Comparison of ENCODE assay signal across 16 cellular contexts in the genomic region with DNA sequence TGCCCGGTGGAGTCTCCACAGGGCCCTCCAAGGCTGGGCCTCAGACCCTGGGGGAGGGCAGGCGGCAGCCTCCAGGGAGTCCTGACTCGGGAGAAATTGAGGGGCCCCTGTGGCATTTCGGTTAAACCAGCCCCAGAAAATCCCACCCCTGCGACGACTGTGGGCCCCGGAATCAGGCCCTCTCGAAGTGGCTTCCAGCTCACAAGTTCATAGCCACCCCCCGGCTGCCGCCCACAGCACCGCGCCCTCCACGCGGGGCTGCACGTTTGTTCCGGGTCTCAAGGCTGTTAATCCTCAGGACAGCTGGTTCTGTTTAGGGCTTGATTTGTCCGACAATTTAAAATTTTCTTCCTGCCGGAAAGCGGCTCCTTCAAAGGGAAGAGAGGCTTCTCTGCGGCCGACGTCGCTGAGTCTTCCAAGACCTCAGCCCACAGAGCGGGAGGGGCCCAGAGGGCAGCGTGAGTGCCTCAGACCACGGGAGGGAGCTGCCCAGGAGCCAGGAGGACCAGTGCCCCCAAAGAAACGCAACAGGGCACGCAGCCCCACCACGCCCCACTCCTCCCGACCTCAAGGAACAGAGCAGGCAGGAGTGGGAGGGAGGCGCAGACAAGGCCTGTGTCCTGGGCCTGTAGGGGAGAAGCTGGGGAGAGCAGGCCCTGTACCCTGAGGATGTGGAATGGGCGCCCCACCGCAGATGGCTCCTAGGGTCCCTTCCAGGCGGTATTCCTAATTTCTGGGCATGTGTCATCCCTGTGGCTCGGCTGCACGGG. TPM values are rescaled to one million over a fixed set of nuclear protein-coding genes. Genes with fewer than 3 reads are reported as not detected.
DNase-seq lines count a peak whose midpoint lies in the region; ATAC-seq and TF ChIP-seq lines count a peak whose summit lies in the region.
"Had no signal": no experiment of that assay in that cellular context is flagged by ENCODE, and none has a peak within 500 bp of the region (broad histone marks: within the 10 kb centered on the region; RNA-seq: fewer than 3 reads in every experiment).

No MANE protein-coding gene starts in this region.

- H3K4me1 Mint-ChIP-seq in nephron, result peaks cover 22% of the 10 kb centered on the region
- H3K4me1 Mint-ChIP-seq in Caco-2 (ENCODE audit: low read depth, unreplicated experiment), result no peaks in the 10 kb centered on the region

- ATAC-seq in heart right ventricle (no peak), HG03457 (IDR thresholded peaks at IDR 0.05; ENCODE audit: unreplicated experiment) (no peak)
- ATAC-seq: GM12878, left cardiac atrium had no signal

- intact Hi-C loops in heart right ventricle (cut with DNase I), result no loop called here
- intact Hi-C loops in esophagus squamous epithelium (cut with DNase I), result no loop called here
- intact Hi-C loops in uterus (cut with DNase I; ENCODE audit: low total_unique reads), result no loop called here
- intact Hi-C loops in Caco-2 (cut with micrococcal nuclease; ENCODE audit: unreplicated experiment), result no loop called here

- TF ChIP-seq POLR2A in esophagus squamous epithelium (IDR thresholded peaks at IDR 0.05), result no peak
- peak in 1 of 2 donors; percentile 11 for TF ChIP-seq POLR2A in uterus (IDR thresholded peaks at IDR 0.05)

- H3K27me3 Mint-ChIP-seq in nephron (ENCODE audit: low read depth) (peaks cover 6% of the 10 kb centered on the region), Caco-2 (ENCODE audit: insufficient read depth, unreplicated experiment) (peaks cover 4% of the 10 kb centered on the region)

- H3K4me1 ChIP-seq in right atrium auricular region (peaks cover 0 to 25% of the 10 kb centered on the region in 2 donors), heart right ventricle (peaks cover 8 to 28% (median 24%) of the 10 kb centered on the region in 9 donors), esophagus squamous epithelium (peaks cover 11 to 53% (median 37%) of the 10 kb centered on the region in 3 donors), uterus (peaks cover 0 to 8% of the 10 kb centered on the region in 2 donors), Caco-2 (no peaks in the 10 kb centered on the region)

- BruUV-seq in Caco-2 (replicated peaks; lab: Mats Ljungman, UMichigan), result no TSS peak

- H3K9me3 Mint-ChIP-seq in nephron (peaks cover 18% of the 10 kb centered on the region), Caco-2 (ENCODE audit: unreplicated experiment) (peaks cover 7% of the 10 kb centered on the region)

- TF ChIP-seq CTCF in right atrium auricular region (IDR thresholded peaks at IDR 0.05) (no peak), heart right ventricle (IDR thresholded peaks at IDR 0.05) (no peak), esophagus squamous epithelium (IDR thresholded peaks at IDR 0.05) (no peak), nephron (IDR thresholded peaks at IDR 0.05; ENCODE audit: unreplicated experiment in 3 of 3) (no peak), uterus (IDR thresholded peaks at IDR 0.05) (no peak), Caco-2 (IDR thresholded peaks at IDR 0.05; ENCODE audit: insufficient read depth in 1 of 2, low read depth in 1 of 2, low read length in 1 of 2, severe bottlenecking in 1 of 2, unreplicated experiment in 1 of 2) (no peak)

- H3K27me3 ChIP-seq in right atrium auricular region (no peaks in the 10 kb centered on the region), heart right ventricle (peaks cover 0 to 8% (median 0%) of the 10 kb centered on the region in 7 donors), esophagus squamous epithelium (peaks cover 0 to 46% (median 0%) of the 10 kb centered on the region in 4 donors), uterus (no peaks in the 10 kb centered on the region), Caco-2 (replicated peaks; ENCODE audit: control insufficient read depth, insufficient read depth, low read length) (no peaks in the 10 kb centered on the region)
- H3K27me3 ChIP-seq: upper lobe of left lung had no signal

- 75 to 77% methylated on average over 35 to 36 of the region's 36 CpGs for WGBS in heart right ventricle, 2 donors
- 39 to 62% methylated on average over 5 to 10 of the region's 36 CpGs for WGBS in esophagus squamous epithelium, 2 donors

- H3K4me3 ChIP-seq in right atrium auricular region (no peak overlapping the region), heart right ventricle (no peak overlapping the region), esophagus squamous epithelium (peak overlapping the region in 1 of 4 donors; percentile 4), uterus (no peak overlapping the region), Caco-2 (ENCODE audit: low read depth, low read length) (no peak overlapping the region)
- H3K4me3 ChIP-seq: GM12878, upper lobe of left lung had no signal

- POLR2A ChIA-PET in Caco-2 (lab: Charles Lee), result no interaction called here

- H3K9me3 ChIP-seq in right atrium auricular region (peaks cover 0 to 17% of the 10 kb centered on the region in 2 donors), heart right ventricle (peaks cover 0 to 29% (median 11%) of the 10 kb centered on the region in 11 donors), esophagus squamous epithelium (no peaks in the 10 kb centered on the region), uterus (no peaks in the 10 kb centered on the region), Caco-2 (peaks cover 12% of the 10 kb centered on the region; the same call in 1 of the 2 replicates)

- CTCF ChIA-PET in Caco-2 (lab: Charles Lee), result no interaction called here

- H3K36me3 ChIP-seq in right atrium auricular region (no peaks in the 10 kb centered on the region), heart right ventricle (no peaks in the 10 kb centered on the region), esophagus squamous epithelium (no peaks in the 10 kb centered on the region), uterus (no peaks in the 10 kb centered on the region), Caco-2 (ENCODE audit: control insufficient read depth, insufficient read depth, low read length) (no peaks in the 10 kb centered on the region)
- H3K36me3 ChIP-seq: upper lobe of left lung had no signal

- H3K27ac ChIP-seq in right atrium auricular region (no peak overlapping the region), heart right ventricle (peak overlapping the region in 4 of 10 donors; percentile 4 to 40 (median 31)), esophagus squamous epithelium (peak overlapping the region in 3 of 4 donors; percentile 53 to 62 (median 58)), uterus (peak overlapping the region; percentile 60 to 70)
- H3K27ac ChIP-seq: HL-60 had no signal

- peaks cover 4% of the 10 kb centered on the region for H3K36me3 Mint-ChIP-seq in nephron (ENCODE audit: low read depth)
- H3K36me3 Mint-ChIP-seq in Caco-2 (ENCODE audit: insufficient read depth, unreplicated experiment), result no peaks in the 10 kb centered on the region

- H3K27ac Mint-ChIP-seq in nephron (peak overlapping the region; percentile 53 to 85 (median 82)), Caco-2 (ENCODE audit: unreplicated experiment) (no peak overlapping the region)

- DNase-seq in right atrium auricular region (ENCODE audit: low spot score), result peak; percentile 38
- no peak for DNase-seq in heart right ventricle
- DNase-seq in esophagus squamous epithelium (lab: John Stamatoyannopoulos, UW), result no peak
- DNase-seq in uterus, result peak; percentile 52 to 69
- no peak for DNase-seq in Caco-2
- DNase-seq in retina, result no peak
- DNase-seq: activated T-cell treated with anti-CD3 and anti-CD28 coated beads for 4 hours, DMS153, left cardiac atrium, NCI-H2029, SHP77 treated with DMSO at 0.1 percent for 48 hours had no signal

- no peak overlapping the region for H3K4me3 Mint-ChIP-seq in nephron
- H3K4me3 Mint-ChIP-seq in Caco-2 (ENCODE audit: unreplicated experiment), result no peak overlapping the region

RNA-seq across cellular contexts. Expression of a gene that starts 14.5 kb away (rescaled TPM):
- total RNA-seq in right atrium auricular region (100 to 1,000 TPM; 249 to 252 TPM), heart right ventricle (100 to 1,000 TPM in 8 of 10 donors, 10 to 100 TPM in 2; 76.6 to 370 (median 119) TPM), esophagus squamous epithelium (100 to 1,000 TPM in 1 of 4 donors, 10 to 100 TPM in 3; 23.0 to 328 (median 62.0) TPM), uterus (1,000 to 10,000 TPM in 2 of 4 donors, 100 to 1,000 TPM in 2; 321 to 1,200 (median 948) TPM), Caco-2 (2022) (8.8 and 11.1 TPM in 2 replicates)
- polyA plus RNA-seq in heart right ventricle, result 100 to 1,000 TPM; 301 to 363 TPM

Comparison
In these comparisons a context has a peak if more than half of its experiments do, and no peak if none do; other contexts are left out.
1. DNase-seq: peak in right atrium auricular region (single experiment) and uterus (2 of 2); none in heart right ventricle (0 of 2), esophagus squamous epithelium (single experiment), Caco-2 (0 of 2) and retina (single experiment).
2. H3K27ac ChIP-seq: peak in esophagus squamous epithelium (3 of 4) and uterus (2 of 2); none in right atrium auricular region (0 of 2).